37 cellular contexts compared by ENCODE assay signal in the genomic region with DNA sequence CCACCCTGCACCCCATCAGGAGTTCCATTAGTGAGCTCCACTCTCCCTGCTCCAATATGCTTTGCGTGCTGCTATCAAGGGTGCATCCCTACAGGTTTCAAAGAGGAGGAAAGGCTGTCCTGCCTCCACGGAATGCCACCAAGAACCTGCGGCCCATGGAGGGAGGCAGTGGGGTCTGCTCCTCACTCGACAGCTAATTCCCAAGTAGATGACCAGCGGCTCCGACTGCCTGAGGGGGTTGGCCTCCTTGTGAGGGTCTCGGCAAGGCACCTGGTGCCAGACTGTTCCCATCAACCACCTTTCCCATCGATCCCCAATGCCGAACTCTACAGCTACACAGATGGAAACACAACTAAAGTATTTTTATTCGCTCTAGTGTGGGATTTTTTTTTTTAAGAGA. TPM values are rescaled to one million over a fixed set of nuclear protein-coding genes. Genes with fewer than 3 reads are reported as not detected.
"Had no signal": no experiment of that assay in that cellular context is flagged by ENCODE, and none has a peak within 500 bp of the region (broad histone marks: within the 10 kb centered on the region; RNA-seq: fewer than 3 reads in every experiment).

No MANE protein-coding gene starts in this region.

- H3K4me3 ChIP-seq: MG63 had no signal

- H3K9me3 ChIP-seq: MG63 had no signal

- H3K27me3 ChIP-seq: MG63 had no signal

- DNase-seq: Karpas-422, Kasumi-1, MG63, MM.1S, MV-4-11, NCI-H1048, NCI-H1092, NCI-H1092 treated with DMSO at 0.1 percent for 48 hours, NCI-H1105, NCI-H1105 treated with DMSO at 0.1 percent for 48 hours, NCI-H1417, NCI-H1417 treated with DMSO at 0.1 percent for 48 hours, NCI-H1436, NCI-H1436 treated with DMSO at 0.1 percent for 48 hours, NCI-H146, NCI-H1694, NCI-H1694 treated with DMSO at 0.1 percent for 48 hours, NCI-H187, NCI-H187 treated with DMSO at 0.1 percent for 48 hours, NCI-H1930, NCI-H2029, NCI-H2029 treated with DMSO at 0.1 percent for 48 hours, NCI-H2081, NCI-H2081 treated with DMSO at 0.1 percent for 48 hours, NCI-H2107, NCI-H2171, NCI-H2171 treated with DMSO at 0.1 percent for 48 hours, NCI-H2227 treated with DMSO at 0.1 percent for 48 hours, NCI-H226, NCI-H345, NCI-H446, NCI-H446 treated with DMSO at 0.1 percent for 48 hours, NCI-H510A, NCI-H510A treated with DMSO at 0.1 percent for 48 hours had no signal

RNA-seq across cellular contexts. Expression of a gene that starts 36.0 kb away (rescaled TPM):
- total RNA-seq: LHCN-M2, M059J, MCF 10A had no signal
